ENCODE assay signal across 20 cellular contexts in genomic region chr11:107821199-107821926, GRCh38. TPM values are rescaled to one million over a fixed set of nuclear protein-coding genes. Genes with fewer than 3 reads are reported as not detected.
A peak's percentile ranks its signal among the peaks of the same experiment; 100 is the strongest.
DNase-seq lines count a peak whose midpoint lies in the region; ATAC-seq, FAIRE-seq and TF ChIP-seq lines count a peak whose summit lies in the region.
"Had no signal": no experiment of that assay in that cellular context is flagged by ENCODE, and none has a peak within 500 bp of the region (broad histone marks: within the 10 kb centered on the region; RNA-seq: fewer than 3 reads in every experiment).

No MANE protein-coding gene starts in this region.

- no peak overlapping the region for H3K4me3 Mint-ChIP-seq in chondrocyte (ENCODE audit: unreplicated experiment)
- H3K4me3 Mint-ChIP-seq in neural progenitor cell = no peak overlapping the region
- H3K4me3 Mint-ChIP-seq: activated CD4-positive, alpha-beta memory T cell treated with anti-CD3 and anti-CD28 coated beads for 36 hours; activated naive CD8-positive, alpha-beta T cell treated with anti-CD3 and anti-CD28 coated beads, Interleukin-2, amount 50 U/mL, for 24 hours; activated T-cell treated with anti-CD3 and anti-CD28 coated beads, Interleukin-2, amount 50 U/mL, for 72 hours had no signal

- H3K4me3 ChIP-seq in IMR-90 (ENCODE audit: insufficient read depth, low read depth, low read length) = no peak overlapping the region
- H3K4me3 ChIP-seq in HepG2 (replicated peaks in 1 of 3; ENCODE audit: insufficient read depth in 1 of 3, low read depth in 2 of 3, low read length in 3 of 3) = no peak overlapping the region
- H3K4me3 ChIP-seq in neural progenitor cell = no peak overlapping the region
- H3K4me3 ChIP-seq: right atrium auricular region, suprapubic skin had no signal

- TF ChIP-seq CTCF in IMR-90 (conservative IDR thresholded peaks at IDR 0.05; ENCODE audit: low read depth, low read length) (no peak), chondrocyte (IDR thresholded peaks at IDR 0.05) (no peak), HepG2 (CRISPR knock-in tag; IDR thresholded peaks at IDR 0.05) (no peak), neural progenitor cell (IDR thresholded peaks at IDR 0.05) (no peak)

- POLR2A ChIA-PET in IMR-90 (lab: Charles Lee; ENCODE audit: unreplicated experiment) = interaction anchor here (0.5 kb wide), 1 partner anchor 31 kb away, joined by 7 read pairs; no protein-coding TSS in a partner anchor
- POLR2A ChIA-PET in HepG2 (lab: Yijun Ruan, JAX) = no interaction called here

- H3K27me3 Mint-ChIP-seq in chondrocyte (ENCODE audit: low read depth) = no peaks in the 10 kb centered on the region
- no peaks in the 10 kb centered on the region for H3K27me3 Mint-ChIP-seq in neural progenitor cell (ENCODE audit: insufficient read depth, low read depth)
- H3K27me3 Mint-ChIP-seq: activated CD4-positive, alpha-beta memory T cell treated with anti-CD3 and anti-CD28 coated beads for 36 hours; activated naive CD8-positive, alpha-beta T cell treated with anti-CD3 and anti-CD28 coated beads, Interleukin-2, amount 50 U/mL, for 24 hours had no signal

- TF ChIP-seq POLR2A in IMR-90 (IDR thresholded peaks at IDR 0.05; ENCODE audit: low read depth, low read length) (no peak), HepG2 (IDR thresholded peaks at IDR 0.05; ENCODE audit: insufficient read depth in 1 of 2, low read depth in 2 of 2, low read length in 2 of 2) (no peak)

- H2AFZ ChIP-seq in IMR-90 (replicated peaks; ENCODE audit: low read length, poor library complexity) (no peak overlapping the region), HepG2 (ENCODE audit: low read length) (no peak overlapping the region), neural progenitor cell (replicated peaks) (no peak overlapping the region)

- intact Hi-C loops in IMR-90 (cut with micrococcal nuclease) (no loop called here), HepG2 (cut with micrococcal nuclease; ENCODE audit: unreplicated experiment) (no loop called here)

- H3K4ac ChIP-seq in IMR-90 (ENCODE audit: low read depth, low read length) = no peak overlapping the region

- no peak overlapping the region for H4K91ac ChIP-seq in IMR-90 (ENCODE audit: insufficient read depth, low read depth, low read length)

- H3K27ac ChIP-seq in IMR-90 (ENCODE audit: insufficient read depth, low read length) (no peak overlapping the region), HepG2 (ENCODE audit: extremely low read length, insufficient read depth, low read length) (no peak overlapping the region), neural progenitor cell (no peak overlapping the region)
- H3K27ac ChIP-seq: right atrium auricular region, suprapubic skin had no signal

- no peaks in the 10 kb centered on the region for H3K4me1 ChIP-seq in IMR-90 (ENCODE audit: control insufficient read depth, insufficient read depth, low read length)
- H3K4me1 ChIP-seq in HepG2 (ENCODE audit: insufficient read depth, low read length) = no peaks in the 10 kb centered on the region
- H3K4me1 ChIP-seq in neural progenitor cell = no peaks in the 10 kb centered on the region
- H3K4me1 ChIP-seq: right atrium auricular region had no signal

- no peak overlapping the region for H2AK9ac ChIP-seq in IMR-90 (replicated peaks; ENCODE audit: low read depth, low read length, poor library complexity)

- H3K9me3 Mint-ChIP-seq in chondrocyte (ENCODE audit: low read depth) = no peaks in the 10 kb centered on the region
- no peaks in the 10 kb centered on the region for H3K9me3 Mint-ChIP-seq in neural progenitor cell
- H3K9me3 Mint-ChIP-seq: activated CD4-positive, alpha-beta memory T cell treated with anti-CD3 and anti-CD28 coated beads for 36 hours; activated T-cell treated with anti-CD3 and anti-CD28 coated beads, Interleukin-2, amount 50 U/mL, for 72 hours had no signal

- CTCF ChIA-PET in IMR-90 (lab: Yijun Ruan, JAX) = interaction anchor here (0.8 to 1.1 kb wide), 2 partner anchors 11 to 49 kb away, joined by 3 read pairs; no protein-coding TSS in a partner anchor
- CTCF ChIA-PET in HepG2 (lab: Yijun Ruan, JAX; ENCODE audit: low intra/inter-chr PET ratio, low total read pairs) = no interaction called here

- H3K23ac ChIP-seq in IMR-90 (ENCODE audit: low read depth, low read length) = no peak overlapping the region

- H2BK5ac ChIP-seq in IMR-90 (ENCODE audit: low read depth, low read length, poor library complexity, severe bottlenecking) = no peak overlapping the region

- ATAC-seq in IMR-90 (ENCODE audit: low read depth) = peak; percentile 71
- ATAC-seq in HepG2 = no peak
- no peak for ATAC-seq in HG03469 (IDR thresholded peaks at IDR 0.05; ENCODE audit: unreplicated experiment)
- ATAC-seq: activated naive CD8-positive, alpha-beta T cell treated with anti-CD3 and anti-CD28 coated beads, Interleukin-2, amount 50 U/mL, for 24 hours; activated T-cell treated with anti-CD3 and anti-CD28 coated beads, Interleukin-2, amount 50 U/mL, for 72 hours had no signal

- no peak for TF ChIP-seq RAD21 in IMR-90 (IDR thresholded peaks at IDR 0.05; ENCODE audit: low read length)
- TF ChIP-seq RAD21 in HepG2 (CRISPR knock-in tag; IDR thresholded peaks at IDR 0.05) = no peak

- peak; percentile 30 for DNase-seq in AG08395 (ENCODE audit: low spot score)
- peak; percentile 50 for DNase-seq in IMR-90
- no peak for DNase-seq in chondrocyte (ENCODE audit: low spot score)
- DNase-seq in HepG2 (ENCODE audit: low spot score) = no peak
- DNase-seq in neural progenitor cell (ENCODE audit: low spot score) = no peak
- no peak for DNase-seq in activated T-cell treated with anti-CD3 and anti-CD28 coated beads, Interleukin-2, amount 50 U/mL, for 48 hours
- DNase-seq in A172 (ENCODE audit: low spot score) = no peak
- DNase-seq: activated CD4-positive, alpha-beta memory T cell treated with anti-CD3 and anti-CD28 coated beads for 36 hours; activated naive CD8-positive, alpha-beta T cell treated with anti-CD3 and anti-CD28 coated beads, Interleukin-2, amount 50 U/mL, for 24 hours; activated T-cell treated with anti-CD3 and anti-CD28 coated beads, Interleukin-2, amount 50 U/mL, for 72 hours; cerebellar nuclear complex; glutamatergic neuron; MV-4-11; NCI-H2029; NCI-H69; stimulated activated CD4-positive, alpha-beta T cell treated with anti-CD3 and anti-CD28 coated beads, Interleukin-2, amount 100 ng/mL, for 48 hours; SW 1271 had no signal

- H3K79me2 ChIP-seq in HepG2 (ENCODE audit: insufficient read depth, low read length) = no peaks in the 10 kb centered on the region
- no peaks in the 10 kb centered on the region for H3K79me2 ChIP-seq in neural progenitor cell (ENCODE audit: low read depth)

- H3K79me1 ChIP-seq in IMR-90 (ENCODE audit: low read depth in 1 of 2, low read length in 2 of 2) = peaks cover 0 to 4% of the 10 kb centered on the region in 2 experiments; a peak in 1 of 4 replicates

- H3K9ac ChIP-seq in IMR-90 (ENCODE audit: low read depth, low read length) (no peak overlapping the region), HepG2 (ENCODE audit: insufficient read depth, low read depth, low read length) (no peak overlapping the region), neural progenitor cell (no peak overlapping the region)

- no peak overlapping the region for H3K18ac ChIP-seq in IMR-90 (ENCODE audit: low read depth, low read length)

- in situ Hi-C loops in IMR-90 (cut with MboI; ENCODE audit: low sequenced_read_pairs) = no loop called here
- in situ Hi-C loops in HepG2 (cut with HindIII; ENCODE audit: extremely low pct_ligation_motif_present, low pct_unique_long_range_greater_than_20kb) = no loop called here

- dilution Hi-C loops in IMR-90 (cut with HindIII; ENCODE audit: low sequenced_read_pairs, unreplicated experiment) = no loop called here

- BruUV-seq in IMR-90 (replicated peaks; lab: Mats Ljungman, UMichigan) (no TSS peak), HepG2 (replicated peaks; lab: Mats Ljungman, UMichigan) (no TSS peak)

- no peak overlapping the region for H4K5ac ChIP-seq in IMR-90 (ENCODE audit: low read depth, low read length)

- H3K4me2 ChIP-seq in IMR-90 (ENCODE audit: low read depth, low read length) = no peak overlapping the region
- no peak overlapping the region for H3K4me2 ChIP-seq in HepG2 (ENCODE audit: low read depth, low read length)
- H3K4me2 ChIP-seq in neural progenitor cell = no peak overlapping the region

- no peak overlapping the region for H4K8ac ChIP-seq in IMR-90 (ENCODE audit: low read depth in 2 of 2, low read length in 2 of 2)

- no peaks in the 10 kb centered on the region for H3K27me3 ChIP-seq in IMR-90 (ENCODE audit: control insufficient read depth, insufficient read depth, low read length)
- no peaks in the 10 kb centered on the region for H3K27me3 ChIP-seq in HepG2 (ENCODE audit: control insufficient read depth in 1 of 2, insufficient read depth in 2 of 2, low read length in 2 of 2)
- no peaks in the 10 kb centered on the region for H3K27me3 ChIP-seq in neural progenitor cell
- H3K27me3 ChIP-seq: right atrium auricular region, suprapubic skin had no signal

- H2AK5ac ChIP-seq in IMR-90 (ENCODE audit: low read depth, low read length) = no peak overlapping the region

- no peak overlapping the region; the same call in 1 of the 2 replicates for H3K14ac ChIP-seq in IMR-90 (replicated peaks; ENCODE audit: low read depth, low read length)

- H3K36me3 Mint-ChIP-seq in chondrocyte (ENCODE audit: low read depth) (no peaks in the 10 kb centered on the region), neural progenitor cell (no peaks in the 10 kb centered on the region)

- no CpG with 5 or more reads among the region's 3 CpGs for WGBS in IMR-90 (ENCODE audit: extremely low coverage in 2 of 2, insufficient read length in 1 of 2), 2 experiments
- WGBS in HepG2 (ENCODE audit: low lambda C conversion rate) = 55% methylated on average over 3 of the region's 3 CpGs

- H3K27ac Mint-ChIP-seq in chondrocyte (ENCODE audit: unreplicated experiment) (peak overlapping the region; percentile 78), neural progenitor cell (no peak overlapping the region)
- H3K27ac Mint-ChIP-seq: activated CD4-positive, alpha-beta memory T cell treated with anti-CD3 and anti-CD28 coated beads for 36 hours; activated naive CD8-positive, alpha-beta T cell treated with anti-CD3 and anti-CD28 coated beads, Interleukin-2, amount 50 U/mL, for 24 hours; activated T-cell treated with anti-CD3 and anti-CD28 coated beads, Interleukin-2, amount 50 U/mL, for 72 hours had no signal

- peaks cover 17% of the 10 kb centered on the region for H3K4me1 Mint-ChIP-seq in chondrocyte (ENCODE audit: low read depth)
- H3K4me1 Mint-ChIP-seq in neural progenitor cell = no peaks in the 10 kb centered on the region

- no peak overlapping the region for H3K56ac ChIP-seq in IMR-90 (ENCODE audit: extremely low read depth, insufficient read depth, low read length)

- H2BK20ac ChIP-seq in IMR-90 (ENCODE audit: low read depth, low read length) = no peak overlapping the region

- FAIRE-seq in HepG2 (lab: Jason Lieb, UNC) = no peak

- H2BK15ac ChIP-seq in IMR-90 (ENCODE audit: low read depth, low read length) = no peak overlapping the region

- H3K36me3 ChIP-seq in IMR-90 (ENCODE audit: control insufficient read depth, insufficient read depth, low read length) = no peaks in the 10 kb centered on the region
- H3K36me3 ChIP-seq in HepG2 (replicated peaks in 1 of 2; ENCODE audit: control insufficient read depth in 1 of 2, insufficient read depth in 2 of 2, low read length in 2 of 2) = no peaks in the 10 kb centered on the region
- H3K36me3 ChIP-seq in neural progenitor cell = no peaks in the 10 kb centered on the region
- H3K36me3 ChIP-seq: right atrium auricular region, suprapubic skin had no signal

- TF ChIP-seq EP300 in HepG2 (IDR thresholded peaks at IDR 0.05; ENCODE audit: low read depth in 2 of 2, low read length in 2 of 2) (no peak), HepG2 (CRISPR knock-in tag; IDR thresholded peaks at IDR 0.05; ENCODE audit: borderline replicate concordance) (no peak)

- H2BK120ac ChIP-seq in IMR-90 (ENCODE audit: low read depth, low read length) = no peak overlapping the region

- H3F3A ChIP-seq in neural progenitor cell (ENCODE audit: low read depth) = no peaks in the 10 kb centered on the region

- H3K9me1 ChIP-seq in IMR-90 (ENCODE audit: insufficient read depth, low read length) = no peaks in the 10 kb centered on the region; the same call in 1 of the 2 replicates

- H4K20me1 ChIP-seq in IMR-90 (ENCODE audit: insufficient read depth, low read length) = no peaks in the 10 kb centered on the region
- H4K20me1 ChIP-seq in HepG2 (ENCODE audit: insufficient read depth, low read length) = no peaks in the 10 kb centered on the region
- H4K20me1 ChIP-seq in neural progenitor cell (ENCODE audit: low read depth) = no peaks in the 10 kb centered on the region

- H3K9me3 ChIP-seq in IMR-90 (ENCODE audit: control insufficient read depth, insufficient read depth, low read length) (no peaks in the 10 kb centered on the region), HepG2 (ENCODE audit: low read length) (no peaks in the 10 kb centered on the region), neural progenitor cell (ENCODE audit: low read depth) (no peaks in the 10 kb centered on the region)
- H3K9me3 ChIP-seq: right atrium auricular region, suprapubic skin had no signal

RNA-seq across cellular contexts. Expression of gene SLC35F2, which starts 37.2 kb away (rescaled TPM):
- total RNA-seq in IMR-90 (2012; rRNA removed) (15.4 and 16.9 TPM in 2 replicates), chondrocyte (4.4 to 5.6 TPM (median 4.7 TPM) in 3 replicates), HepG2 (2016; rRNA removed; fragmentation: Illumina TruSeq; extraction: Trizol) (13.2 and 20.3 TPM in 2 replicates), neural progenitor cell (ENCODE audit: low replicate concordance) (9.8 and 10.3 TPM in 2 replicates)
- polyA plus RNA-seq in IMR-90 (2012; rRNA removed) (4.7 and 4.9 TPM in 2 replicates), HepG2 (2011; rRNA removed) (5.6 and 5.8 TPM in 2 replicates)
- 2.7 and 2.8 TPM in 2 replicates for polyA plus RNA-seq in IMR-90 (2012; cell fraction: cytosol; rRNA removed)
- polyA plus RNA-seq in IMR-90 (2012; cell fraction: nucleus; rRNA removed; ENCODE audit: low replicate concordance) = 1.4 and 3.5 TPM in 2 replicates
- total RNA-seq in HepG2 (2016; cell fraction: cytosol; rRNA removed; fragmentation: Illumina TruSeq; extraction: Trizol; ENCODE audit: low read depth) = 6.5 and 8.4 TPM in 2 replicates
- total RNA-seq in HepG2 (2016; cell fraction: insoluble cytoplasmic fraction; rRNA removed; fragmentation: Illumina TruSeq; extraction: Trizol) = 11.0 and 19.5 TPM in 2 replicates
- 12.0 and 13.3 TPM in 2 replicates for total RNA-seq in HepG2 (2016; cell fraction: membrane; rRNA removed; fragmentation: Illumina TruSeq; extraction: Trizol)
- total RNA-seq in HepG2 (2016; cell fraction: nucleus; rRNA removed; fragmentation: Illumina TruSeq; extraction: Trizol) = 13.5 and 17.0 TPM in 2 replicates
- 4.8 and 6.6 TPM in 2 replicates for polyA plus RNA-seq in HepG2 (2011; cell fraction: cytosol; rRNA removed)
- polyA plus RNA-seq in HepG2 (2011; cell fraction: nucleus; rRNA removed) = 2.0 and 2.7 TPM in 2 replicates
- polyA plus RNA-seq in HepG2 (2012) = 4.9 and 9.1 TPM in 2 replicates
- 3.2 and 3.5 TPM in 2 replicates for polyA plus RNA-seq in HepG2 (2016; cell fraction: cytosol; fragmentation: Illumina TruSeq; extraction: Trizol; ENCODE audit: low read depth)
- 9.4 and 9.5 TPM in 2 replicates for polyA plus RNA-seq in HepG2 (2016; cell fraction: insoluble cytoplasmic fraction; fragmentation: Illumina TruSeq; extraction: Trizol; ENCODE audit: low read depth)
- 7.2 and 8.0 TPM in 2 replicates for polyA plus RNA-seq in HepG2 (2016; cell fraction: membrane; fragmentation: Illumina TruSeq; extraction: Trizol; ENCODE audit: low read depth)
- polyA plus RNA-seq in HepG2 (2016; cell fraction: nucleus; fragmentation: Illumina TruSeq; extraction: Trizol; ENCODE audit: insufficient read depth, low read depth) = 15.9 and 17.7 TPM in 2 replicates
- 21.6 and 51.3 TPM in 2 replicates for polyA minus RNA-seq in HepG2 (2011; rRNA and poly(A)+ RNA removed; ENCODE audit: low replicate concordance)
- polyA minus RNA-seq in HepG2 (2011; cell fraction: cytosol; rRNA and poly(A)+ RNA removed) = 6.0 and 11.2 TPM in 2 replicates
- 1.8 and 3.2 TPM in 2 replicates for polyA minus RNA-seq in HepG2 (2011; cell fraction: nucleus; rRNA and poly(A)+ RNA removed)
- total RNA-seq in A172 (2014; rRNA removed; shearing (Covaris generic)) = 11.2 and 13.8 TPM in 2 replicates

Comparison
In these comparisons a context has a peak if more than half of its experiments do, and no peak if none do; other contexts are left out.
1. DNase-seq: peak in AG08395 (single experiment) and IMR-90 (single experiment); none in chondrocyte (single experiment), HepG2 (single experiment), neural progenitor cell (single experiment), activated T-cell treated with anti-CD3 and anti-CD28 coated beads, Interleukin-2, amount 50 U/mL, for 48 hours (0 of 2) and A172 (single experiment).